In genomic region chr6:156438519-156438918, GRCh38 we compare ENCODE assay signal across 1 cellular context.
TF ChIP-seq lines count a peak whose summit lies in the region.

No MANE protein-coding gene starts in this region.

TF ChIP-seq in GM23338, 12 proteins besides CTCF, POLR2A, EP300 and RAD21 (continued from another document):
- TF ChIP-seq ZNF331 (CRISPR knock-in tag; IDR thresholded peaks at IDR 0.05; ENCODE audit: low read depth) (no peak), REST (IDR thresholded peaks at IDR 0.05; ENCODE audit: unreplicated experiment) (no peak), ZNF114 (CRISPR knock-in tag; IDR thresholded peaks at IDR 0.05) (no peak), CREB1 (CRISPR knock-in tag; IDR thresholded peaks at IDR 0.05; ENCODE audit: low read depth) (no peak), EZH2phosphoT487 (IDR thresholded peaks at IDR 0.05; ENCODE audit: unreplicated experiment) (no peak), NANOG (IDR thresholded peaks at IDR 0.05; ENCODE audit: borderline replicate concordance) (no peak)
